ENCODE assay signal across 8 cellular contexts in genomic region chr16:2467301-2468141, GRCh38. TPM values are rescaled to one million over a fixed set of nuclear protein-coding genes. Genes with fewer than 3 reads are reported as not detected.
DNase-seq lines count a peak whose midpoint lies in the region; ATAC-seq and TF ChIP-seq lines count a peak whose summit lies in the region.

No MANE protein-coding gene starts in this region.

- TF ChIP-seq CTCF in CD14-positive monocyte (IDR thresholded peaks at IDR 0.05) (peak; percentile 15), body of pancreas (IDR thresholded peaks at IDR 0.05) (peak in 2 of 7 experiments; percentile 21 to 28)

- peak overlapping the region; percentile 38 for H3K9ac ChIP-seq in iPS-15b (ENCODE audit: low read depth, low read length)
- H3K9ac ChIP-seq in skeletal muscle satellite cell (ENCODE audit: low read depth, low read length), result peak overlapping the region; percentile 71

- peaks cover 46 to 62% (median 54%) of the 10 kb centered on the region in 3 donors for H3K27me3 Mint-ChIP-seq in CD14-positive monocyte (ENCODE audit: low read depth in 3 of 3)

- peak overlapping the region in 1 of 2 donors; percentile 69 for H3K4me3 Mint-ChIP-seq in CD14-positive monocyte

- H3K27ac Mint-ChIP-seq in CD14-positive monocyte, result no peak overlapping the region

- H3K4me3 ChIP-seq in body of pancreas, result peak overlapping the region in 1 of 2 donors; percentile 1
- H3K4me3 ChIP-seq in iPS-15b (ENCODE audit: low read depth, low read length), result peak overlapping the region; percentile 43
- peak overlapping the region; percentile 69 for H3K4me3 ChIP-seq in skeletal muscle satellite cell (ENCODE audit: low read length)

- no peaks in the 10 kb centered on the region for H3K9me3 ChIP-seq in body of pancreas
- H3K9me3 ChIP-seq in iPS-15b (ENCODE audit: control insufficient read depth, insufficient read depth, low read length), result no peaks in the 10 kb centered on the region
- H3K9me3 ChIP-seq in skeletal muscle satellite cell (replicated peaks; ENCODE audit: low read length), result no peaks in the 10 kb centered on the region

- WGBS in body of pancreas, 2 donors, result 9 to 100% methylated on average over 1 to 73 of the region's 74 CpGs

- peaks cover 0 to 8% (median 7%) of the 10 kb centered on the region in 7 donors for H3K9me3 Mint-ChIP-seq in CD14-positive monocyte

- intact Hi-C loops in CD14-positive monocyte (cut with micrococcal nuclease) (loop anchor here in 1 of 2 donors (5.0 kb wide), 1 partner anchor 35 kb away; no protein-coding TSS in a partner anchor), body of pancreas (cut with DNase I) (no loop called here)

- H3K27me3 ChIP-seq in body of pancreas (no peaks in the 10 kb centered on the region), iPS-15b (ENCODE audit: control insufficient read depth, insufficient read depth, low read length) (peaks cover 11% of the 10 kb centered on the region), skeletal muscle satellite cell (ENCODE audit: control insufficient read depth, insufficient read depth, low read length) (peaks cover 19% of the 10 kb centered on the region)

- no peaks in the 10 kb centered on the region for H3K36me3 ChIP-seq in body of pancreas (replicated peaks in 1 of 2; ENCODE audit: insufficient read depth in 1 of 2, low read depth in 2 of 2)
- H3K36me3 ChIP-seq in iPS-15b (ENCODE audit: control insufficient read depth, insufficient read depth, low read length), result peaks cover 13% of the 10 kb centered on the region
- no peaks in the 10 kb centered on the region for H3K36me3 ChIP-seq in skeletal muscle satellite cell (ENCODE audit: insufficient read depth, low read length)

- no peak for DNase-seq in CD14-positive monocyte (ENCODE audit: low spot score)
- DNase-seq in H4 (ENCODE audit: low spot score), result peak; percentile 79
- DNase-seq in NCI-H524 (lab: John Stamatoyannopoulos, UW), result peak; percentile 78 to 92
- peak; percentile 66 to 81 (median 75) for DNase-seq in body of pancreas
- DNase-seq in NCI-H2227 treated with DMSO at 0.1 percent for 48 hours (lab: John Stamatoyannopoulos, UW), result no peak

- H3K36me3 Mint-ChIP-seq in CD14-positive monocyte, result peaks cover 5 to 8% of the 10 kb centered on the region in 2 donors

- peak overlapping the region; percentile 84 for H3K4me2 ChIP-seq in skeletal muscle satellite cell (ENCODE audit: low read length)

- peak; percentile 7 to 46 (median 25) for TF ChIP-seq POLR2A in body of pancreas (IDR thresholded peaks at IDR 0.05)

- H3K27ac ChIP-seq in body of pancreas, result peak overlapping the region in 3 of 4 donors; percentile 34 to 46 (median 40)

- peaks cover 43% of the 10 kb centered on the region for H3K4me1 ChIP-seq in body of pancreas
- peaks cover 11% of the 10 kb centered on the region for H3K4me1 ChIP-seq in iPS-15b (ENCODE audit: control insufficient read depth, insufficient read depth, low read length)
- H3K4me1 ChIP-seq in skeletal muscle satellite cell (ENCODE audit: control insufficient read depth, insufficient read depth, low read length), result peaks cover 36% of the 10 kb centered on the region

- peak; percentile 74 for ATAC-seq in body of pancreas
- no peak for ATAC-seq in HG02588 (IDR thresholded peaks at IDR 0.05; ENCODE audit: unreplicated experiment)

- peaks cover 24% of the 10 kb centered on the region for H3K4me1 Mint-ChIP-seq in CD14-positive monocyte

RNA-seq across cellular contexts. Expression of gene NTN3, which starts 3.6 kb away (rescaled TPM):
- not detected for polyA plus RNA-seq in CD14-positive monocyte
- 0.14 TPM in 1 of 2 replicates, not detected in the other for total RNA-seq in H4 (2014; rRNA removed; shearing (Covaris generic))
- total RNA-seq in body of pancreas, result not detected
- total RNA-seq in skeletal muscle satellite cell (2012; rRNA removed), result 0.22 and 0.25 TPM in 2 replicates

RNA-seq across cellular contexts. Expression of gene TBC1D24, which starts 7.4 kb away (rescaled TPM):
- 1 to 10 TPM in 1 of 2 donors, under 1 TPM in 1; 0.76 to 2.1 TPM for polyA plus RNA-seq in CD14-positive monocyte
- total RNA-seq in H4 (2014; rRNA removed; shearing (Covaris generic)), result 5.6 and 5.9 TPM in 2 replicates
- total RNA-seq in body of pancreas, result 10 to 100 TPM; 18.7 to 30.0 TPM
- 13.2 and 16.4 TPM in 2 replicates for total RNA-seq in skeletal muscle satellite cell (2012; rRNA removed)

RNA-seq across cellular contexts. Expression of gene TEDC2, which starts 7.6 kb away (rescaled TPM):
- polyA plus RNA-seq in CD14-positive monocyte, result under 1 TPM in 1 of 2 donors, not detected in 1; 0.28 TPM
- total RNA-seq in H4 (2014; rRNA removed; shearing (Covaris generic)), result 13.0 and 23.2 TPM in 2 replicates
- not detected for total RNA-seq in body of pancreas
- total RNA-seq in skeletal muscle satellite cell (2012; rRNA removed), result 5.8 and 9.6 TPM in 2 replicates

RNA-seq across cellular contexts. Expression of gene CCNF, which starts 38.3 kb away (rescaled TPM):
- under 1 TPM; 0.34 to 0.97 TPM for polyA plus RNA-seq in CD14-positive monocyte
- 26.1 and 35.8 TPM in 2 replicates for total RNA-seq in H4 (2014; rRNA removed; shearing (Covaris generic))
- 1 to 10 TPM in 1 of 2 donors, under 1 TPM in 1; 0.99 to 2.3 TPM for total RNA-seq in body of pancreas
- 21.3 and 22.1 TPM in 2 replicates for total RNA-seq in skeletal muscle satellite cell (2012; rRNA removed)

RNA-seq across cellular contexts. Expression of gene ATP6V0C, which starts 46.2 kb away (rescaled TPM):
- polyA plus RNA-seq in CD14-positive monocyte, result 100 to 1,000 TPM; 176 to 187 TPM
- total RNA-seq in H4 (2014; rRNA removed; shearing (Covaris generic)), result 39.7 and 40.5 TPM in 2 replicates
- total RNA-seq in body of pancreas, result 10 to 100 TPM; 33.5 to 38.9 TPM
- total RNA-seq in skeletal muscle satellite cell (2012; rRNA removed), result 32.4 and 40.8 TPM in 2 replicates

Comparison
In these comparisons a context has a peak if more than half of its experiments do, and no peak if none do; other contexts are left out.
1. DNase-seq: peak in H4 (single experiment), NCI-H524 (2 of 2) and body of pancreas (4 of 4); none in CD14-positive monocyte (single experiment) and NCI-H2227 treated with DMSO at 0.1 percent for 48 hours (single experiment).
2. RNA of gene TEDC2, which starts 7.6 kb away (total RNA-seq): 13.0 to 23.2 TPM in H4; not detected in body of pancreas; every median in the first group is over 10 times any median in the second.